15 cellular contexts compared by ENCODE assay signal in genomic region chr3:185737020-185737419, GRCh38.
DNase-seq lines count a peak whose midpoint lies in the region; ATAC-seq and TF ChIP-seq lines count a peak whose summit lies in the region.
"Had no signal": no experiment of that assay in that cellular context is flagged by ENCODE, and none has a peak within 500 bp of the region (broad histone marks: within the 10 kb centered on the region; RNA-seq: fewer than 3 reads in every experiment).

No MANE protein-coding gene starts in this region.

- peak in 1 of 2 donors; percentile 55 for DNase-seq in cardiac muscle cell (ENCODE audit: low read depth in 1 of 2, low spot score in 1 of 2)
- no peak for DNase-seq in Right ventricle myocardium inferior (ENCODE audit: missing footprints)
- peak; percentile 52 to 82 for DNase-seq in SW 1271 (lab: John Stamatoyannopoulos, UW)
- peak; percentile 60 for DNase-seq in fibroblast of mammary gland (ENCODE audit: low read depth)
- DNase-seq in coronary artery (ENCODE audit: low spot score), result no peak
- DNase-seq in NCI-H2196 treated with DMSO at 0.1 percent for 48 hours (lab: John Stamatoyannopoulos, UW; ENCODE audit: unreplicated experiment), result no peak
- no peak for DNase-seq in ACHN
- DNase-seq: activated CD8-positive, alpha-beta memory T cell treated with anti-CD3 and anti-CD28 coated beads, Interleukin-2, amount 50 U/mL, for 48 hours; natural killer cell; NCI-H2029; NCI-H774; stimulated activated CD4-positive, alpha-beta T cell treated with anti-CD3 and anti-CD28 coated beads, Interleukin-2, amount 100 ng/mL, for 24 hours had no signal

- H3K4me1 ChIP-seq in cardiac muscle cell (ENCODE audit: low read depth), result peaks cover 31% of the 10 kb centered on the region

- no peaks in the 10 kb centered on the region for H3K9me3 ChIP-seq in cardiac muscle cell (ENCODE audit: low read depth)
- H3K9me3 ChIP-seq: thoracic aorta had no signal

- in situ Hi-C loops in ACHN (cut with HindIII; ENCODE audit: low pct_ligation_motif_present, low pct_unique_long_range_greater_than_20kb, low sequenced_read_pairs), result no loop called here

- no peaks in the 10 kb centered on the region for H3K36me3 ChIP-seq in cardiac muscle cell
- H3K36me3 ChIP-seq: thoracic aorta had no signal

- H3K27me3 ChIP-seq in cardiac muscle cell, result no peaks in the 10 kb centered on the region

- ATAC-seq in Right ventricle myocardium inferior, result no peak
- ATAC-seq in HG03159 (IDR thresholded peaks at IDR 0.05; ENCODE audit: unreplicated experiment), result no peak
- ATAC-seq: activated CD4-positive, CD25-positive, alpha-beta regulatory T cell treated with anti-CD3 and anti-CD28 coated beads, Interleukin-2, amount 50 U/mL, for 24 hours; natural killer cell had no signal

- TF ChIP-seq CTCF in cardiac muscle cell (IDR thresholded peaks at IDR 0.05; ENCODE audit: low read depth, low read length) (no peak), fibroblast of mammary gland (conservative IDR thresholded peaks at IDR 0.05; ENCODE audit: control insufficient read depth, insufficient read depth, low read depth, low read length) (no peak), coronary artery (IDR thresholded peaks at IDR 0.05) (no peak)

- H3K4me3 ChIP-seq in cardiac muscle cell (no peak overlapping the region), fibroblast of mammary gland (ENCODE audit: control insufficient read depth, low read depth, low read length) (no peak overlapping the region), coronary artery (no peak overlapping the region)
- H3K4me3 ChIP-seq: thoracic aorta had no signal

- intact Hi-C loops in Right ventricle myocardium inferior (cut with DNase I), result loop anchor here (10.0 kb wide), 2 partner anchors 88 to 198 kb away; partner anchors contain the start of genes IGF2BP2 and TRA2B

- H3K27ac ChIP-seq in cardiac muscle cell (peak overlapping the region; percentile 56), coronary artery (no peak overlapping the region)
- H3K27ac ChIP-seq: thoracic aorta had no signal

Comparison
In these comparisons a context has a peak if more than half of its experiments do, and no peak if none do; other contexts are left out.
1. DNase-seq: peak in SW 1271 (2 of 2) and fibroblast of mammary gland (single experiment); none in Right ventricle myocardium inferior (single experiment), coronary artery (single experiment), NCI-H2196 treated with DMSO at 0.1 percent for 48 hours (single experiment) and ACHN (single experiment).